9 cellular contexts compared by ENCODE assay signal in genomic region chr1:185681034-185681633, GRCh38. TPM values are rescaled to one million over a fixed set of nuclear protein-coding genes. Genes with fewer than 3 reads are reported as not detected.
DNase-seq lines count a peak whose midpoint lies in the region; ATAC-seq, FAIRE-seq and TF ChIP-seq lines count a peak whose summit lies in the region.
"Had no signal": no experiment of that assay in that cellular context is flagged by ENCODE, and none has a peak within 500 bp of the region (broad histone marks: within the 10 kb centered on the region; RNA-seq: fewer than 3 reads in every experiment).

No MANE protein-coding gene starts in this region.

- H3K4me2 ChIP-seq in mammary epithelial cell (ENCODE audit: insufficient read depth, low read depth, low read length), result no peak overlapping the region

- CTCF ChIA-PET in Calu3 (lab: Charles Lee) (interaction anchor here (0.7 to 2.0 kb wide), 15 partner anchors 11 to 928 kb away, joined by 3 to 21 read pairs (median 4); partner anchors contain the start of genes HMCN1 and IVNS1ABP), mammary epithelial cell (lab: Charles Lee; ENCODE audit: low non-redundant PET) (interaction anchor here (0.5 to 0.7 kb wide), 5 partner anchors 9 to 927 kb away, joined by 3 to 5 read pairs (median 4); no protein-coding TSS in a partner anchor)

- H3K36me3 ChIP-seq in mammary epithelial cell (ENCODE audit: insufficient read depth, low read length), result no peaks in the 10 kb centered on the region
- no peaks in the 10 kb centered on the region for H3K36me3 ChIP-seq in liver (ENCODE audit: control insufficient read depth in 4 of 4, insufficient read depth in 3 of 4, low read depth in 1 of 4, low read length in 3 of 4)

- no peaks in the 10 kb centered on the region for H3K27me3 Mint-ChIP-seq in Calu3 (ENCODE audit: unreplicated experiment)
- H3K27me3 Mint-ChIP-seq in T-helper 2 cell treated with Interferon-gamma antibody and Interleukin-4, amounts not matched to agents 5 μg/mL and 100 μg/mL, for 36 hours (ENCODE audit: low read depth), result peaks cover 7% of the 10 kb centered on the region

- no peak overlapping the region for H3K27ac ChIP-seq in mammary epithelial cell (ENCODE audit: insufficient read depth, low read depth, low read length)
- no peak overlapping the region for H3K27ac ChIP-seq in liver (ENCODE audit: low read depth in 1 of 2, low read length in 2 of 2)
- H3K27ac ChIP-seq: skin epidermis had no signal

- H3K36me3 Mint-ChIP-seq in Calu3 (ENCODE audit: insufficient read depth, unreplicated experiment), result no peaks in the 10 kb centered on the region
- no peaks in the 10 kb centered on the region for H3K36me3 Mint-ChIP-seq in T-helper 2 cell treated with Interferon-gamma antibody and Interleukin-4, amounts not matched to agents 5 μg/mL and 100 μg/mL, for 36 hours (ENCODE audit: low read depth)

- peak; percentile 37 for FAIRE-seq in GM19239 (lab: Jason Lieb, UNC)

- intact Hi-C loops in Calu3 (cut with micrococcal nuclease; ENCODE audit: unreplicated experiment), result loop anchor here (10.0 kb wide), 1 partner anchor 696 kb away; no protein-coding TSS in a partner anchor
- intact Hi-C loops in mammary epithelial cell (cut with micrococcal nuclease), result loop anchor here (5.0 kb wide), 2 partner anchors 509 to 694 kb away; no protein-coding TSS in a partner anchor

- H3K9me3 ChIP-seq in mammary epithelial cell (replicated peaks; ENCODE audit: insufficient read depth, low read length) (no peaks in the 10 kb centered on the region), liver (ENCODE audit: control insufficient read depth in 4 of 4, low read length in 3 of 4) (no peaks in the 10 kb centered on the region)

- H3K27me3 ChIP-seq in mammary epithelial cell (ENCODE audit: insufficient read depth, low read length), result no peaks in the 10 kb centered on the region
- H3K27me3 ChIP-seq in liver (ENCODE audit: control insufficient read depth in 4 of 4, insufficient read depth in 4 of 4, low read length in 3 of 4), result no peaks in the 10 kb centered on the region

- H3K79me2 ChIP-seq in mammary epithelial cell (ENCODE audit: insufficient read depth, low read length), result no peaks in the 10 kb centered on the region

- TF ChIP-seq RAD21 in liver (IDR thresholded peaks at IDR 0.05), result peak; percentile 85 to 88

- H3K27ac Mint-ChIP-seq in Calu3 (ENCODE audit: unreplicated experiment), result no peak overlapping the region
- H3K27ac Mint-ChIP-seq in T-helper 2 cell treated with Interferon-gamma antibody and Interleukin-4, amounts not matched to agents 5 μg/mL and 100 μg/mL, for 36 hours, result no peak overlapping the region

- H3K9ac ChIP-seq in mammary epithelial cell (ENCODE audit: insufficient read depth, low read length) (no peak overlapping the region), liver (ENCODE audit: low read depth in 1 of 2, low read length in 2 of 2) (no peak overlapping the region)

- dilution Hi-C loops in mammary epithelial cell (cut with HindIII; ENCODE audit: low sequenced_read_pairs), result no loop called here

- H3K9me3 Mint-ChIP-seq in Calu3 (ENCODE audit: low read depth, unreplicated experiment), result no peaks in the 10 kb centered on the region
- H3K9me3 Mint-ChIP-seq in T-helper 2 cell treated with Interferon-gamma antibody and Interleukin-4, amounts not matched to agents 5 μg/mL and 100 μg/mL, for 36 hours, result no peaks in the 10 kb centered on the region

- DNase-seq in Calu3 (peak; percentile 56), GM19239 (ENCODE audit: insufficient read length, low spot score) (no peak), HT-29 (ENCODE audit: low spot score) (peak; percentile 81), NCI-H82 treated with DMSO at 0.1 percent for 48 hours (lab: John Stamatoyannopoulos, UW; ENCODE audit: unreplicated experiment) (peak; percentile 54), mammary epithelial cell (peak; percentile 41)
- no peak for DNase-seq in T-helper 2 cell treated with Interferon-gamma antibody and Interleukin-4, amounts not matched to agents 5 μg/mL and 100 μg/mL, for 36 hours (ENCODE audit: low spot score)

- BruUV-seq in Calu3 (replicated peaks; lab: Mats Ljungman, UMichigan) (no TSS peak), mammary epithelial cell (replicated peaks; lab: Mats Ljungman, UMichigan) (no TSS peak)

- peak; percentile 59 for TF ChIP-seq CTCF in Calu3 (IDR thresholded peaks at IDR 0.05; ENCODE audit: unreplicated experiment)
- TF ChIP-seq CTCF in mammary epithelial cell (conservative IDR thresholded peaks at IDR 0.05 in 1 of 2, IDR thresholded peaks at IDR 0.05 in 1 of 2; ENCODE audit: extremely low read depth in 1 of 2, insufficient read depth in 1 of 2, low read depth in 1 of 2, low read length in 2 of 2), result peak; percentile 67 to 68
- peak; percentile 58 for TF ChIP-seq CTCF in liver (IDR thresholded peaks at IDR 0.05; ENCODE audit: low read depth, low read length, missing input control)

- no peaks in the 10 kb centered on the region for H3K4me1 Mint-ChIP-seq in Calu3 (ENCODE audit: low read depth, unreplicated experiment)
- H3K4me1 Mint-ChIP-seq in T-helper 2 cell treated with Interferon-gamma antibody and Interleukin-4, amounts not matched to agents 5 μg/mL and 100 μg/mL, for 36 hours (ENCODE audit: low read depth), result peaks cover 16% of the 10 kb centered on the region

- no peak overlapping the region for H2AFZ ChIP-seq in mammary epithelial cell (ENCODE audit: low read depth, low read length)

- no peak overlapping the region for H3K4me3 ChIP-seq in mammary epithelial cell (replicated peaks in 1 of 3; ENCODE audit: insufficient read depth in 1 of 3, low read depth in 2 of 3, low read length in 3 of 3)
- no peak overlapping the region for H3K4me3 ChIP-seq in liver (ENCODE audit: low read depth in 1 of 3, low read length in 3 of 3)
- H3K4me3 ChIP-seq: skin epidermis had no signal

- no peak for ATAC-seq in GM18861 (IDR thresholded peaks at IDR 0.05; ENCODE audit: unreplicated experiment)

- in situ Hi-C loops in mammary epithelial cell (cut with MboI; ENCODE audit: low sequenced_read_pairs in 2 of 2), result loop anchor here in 1 of 2 donors (25.0 kb wide), 1 partner anchor 869 kb away; no protein-coding TSS in a partner anchor

- H4K20me1 ChIP-seq in mammary epithelial cell (ENCODE audit: insufficient read depth, low read length), result no peaks in the 10 kb centered on the region

- no peaks in the 10 kb centered on the region for H3K4me1 ChIP-seq in mammary epithelial cell (ENCODE audit: insufficient read depth, low read length)
- no peaks in the 10 kb centered on the region for H3K4me1 ChIP-seq in liver (ENCODE audit: control insufficient read depth in 4 of 4, insufficient read depth in 4 of 4, low read length in 3 of 4)

- H3K4me3 Mint-ChIP-seq in Calu3 (ENCODE audit: low read depth, unreplicated experiment), result no peak overlapping the region
- H3K4me3 Mint-ChIP-seq in T-helper 2 cell treated with Interferon-gamma antibody and Interleukin-4, amounts not matched to agents 5 μg/mL and 100 μg/mL, for 36 hours, result no peak overlapping the region

- WGBS in mammary epithelial cell (ENCODE audit: low coverage, missing lambda C conversion rate), result 49% methylated on average over 2 of the region's 2 CpGs
- 47% methylated on average over 2 of the region's 2 CpGs for WGBS in liver

TF ChIP-seq in liver, 16 proteins besides CTCF, POLR2A, EP300 and RAD21:
- TF ChIP-seq ZBTB33 (IDR thresholded peaks at IDR 0.05), result no peak
- no peak for TF ChIP-seq RXRA (IDR thresholded peaks at IDR 0.05)
- TF ChIP-seq SP1 (IDR thresholded peaks at IDR 0.05), result no peak
- TF ChIP-seq EGR1 (IDR thresholded peaks at IDR 0.05; ENCODE audit: low read depth in 2 of 2), result no peak
- TF ChIP-seq MAX (IDR thresholded peaks at IDR 0.05), result no peak
- no peak for TF ChIP-seq FOXA1 (IDR thresholded peaks at IDR 0.05)
- no peak for TF ChIP-seq YY1 (IDR thresholded peaks at IDR 0.05)
- TF ChIP-seq GABPA (IDR thresholded peaks at IDR 0.05 in 1 of 2, conservative IDR thresholded peaks at IDR 0.05 in 1 of 2), result no peak
- no peak for TF ChIP-seq TAF1 (conservative IDR thresholded peaks at IDR 0.05)
- no peak for TF ChIP-seq NR2F2 (IDR thresholded peaks at IDR 0.05)
- no peak for TF ChIP-seq FOXA2 (IDR thresholded peaks at IDR 0.05)
- no peak for TF ChIP-seq JUND (IDR thresholded peaks at IDR 0.05)
- TF ChIP-seq HNF4A (conservative IDR thresholded peaks at IDR 0.05), result no peak
TF ChIP-seq in liver: peak in this region for 0.

RNA-seq across cellular contexts. Expression of gene HMCN1, which starts 53.1 kb away (rescaled TPM):
- total RNA-seq in Calu3 (2022) (0.02 and 0.05 TPM in 2 replicates), mammary epithelial cell (10 to 100 TPM in 1 of 2 donors, 1 to 10 TPM in 1; 6.4 to 60.2 TPM), liver (1 to 10 TPM; 4.9 to 6.8 TPM)
- total RNA-seq in HT-29 (2014; rRNA removed; shearing (Covaris generic)), result 0.05 and 0.15 TPM in 2 replicates
- polyA plus RNA-seq in mammary epithelial cell (7.1 TPM), liver (1 to 10 TPM; 1.5 to 2.1 TPM)
- 14.1 TPM for polyA minus RNA-seq in mammary epithelial cell

Comparison
In these comparisons a context has a peak if more than half of its experiments do, and no peak if none do; other contexts are left out.
1. DNase-seq: peak in Calu3 (single experiment), HT-29 (single experiment), NCI-H82 treated with DMSO at 0.1 percent for 48 hours (single experiment) and mammary epithelial cell (single experiment); none in GM19239 (single experiment) and T-helper 2 cell treated with Interferon-gamma antibody and Interleukin-4, amounts not matched to agents 5 μg/mL and 100 μg/mL, for 36 hours (single experiment).
2. Peak in every context shown above with its lines, with median percentiles within 50 percentile points of each other: CTCF ChIP-seq.